ENCODE assay signal across 20 cellular contexts in the genomic region with DNA sequence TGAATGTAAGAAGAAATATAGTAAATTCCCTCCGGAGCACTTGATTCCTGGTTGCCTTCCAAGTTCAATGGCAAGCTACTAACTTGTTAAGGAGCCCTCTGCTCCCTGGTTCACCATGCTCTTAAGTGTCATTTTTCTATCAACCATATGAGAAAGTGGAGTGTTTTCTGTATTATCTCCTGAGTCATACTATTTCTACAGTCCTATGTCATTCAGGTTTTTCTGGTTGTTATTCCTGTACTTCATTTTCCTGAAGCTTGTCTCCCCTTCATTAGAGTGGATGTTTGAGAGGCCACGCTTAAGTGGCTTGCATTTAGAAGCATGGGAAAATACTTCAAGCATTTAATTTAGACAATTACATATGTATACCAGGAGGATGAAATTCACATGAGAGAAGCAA. TPM values are rescaled to one million over a fixed set of nuclear protein-coding genes. Genes with fewer than 3 reads are reported as not detected.
A peak's percentile ranks its signal among the peaks of the same experiment; 100 is the strongest.
DNase-seq lines count a peak whose midpoint lies in the region; ATAC-seq and TF ChIP-seq lines count a peak whose summit lies in the region.
"Had no signal": no experiment of that assay in that cellular context is flagged by ENCODE, and none has a peak within 500 bp of the region (broad histone marks: within the 10 kb centered on the region; RNA-seq: fewer than 3 reads in every experiment).

No MANE protein-coding gene starts in this region.

- no peaks in the 10 kb centered on the region for H3K27me3 Mint-ChIP-seq in type B pancreatic cell
- no peaks in the 10 kb centered on the region for H3K27me3 Mint-ChIP-seq in CD4-positive, alpha-beta memory T cell
- H3K27me3 Mint-ChIP-seq: IgD-negative memory B cell, T-cell had no signal

- no peak overlapping the region for H3K4me3 ChIP-seq in left lung
- H3K4me3 ChIP-seq in CD4-positive, alpha-beta memory T cell (ENCODE audit: low read length in 2 of 2), result no peak overlapping the region
- H3K4me3 ChIP-seq: BLaER1 treated with 17β-estradiol and CSF1 and Interleukin-3, amounts not matched to agents 10 nM and 100 nM; SK-N-MC had no signal

- DNase-seq in NCI-H2107 (lab: John Stamatoyannopoulos, UW), result peak; percentile 1
- DNase-seq in NCI-H2107 treated with DMSO at 0.1 percent for 48 hours (lab: John Stamatoyannopoulos, UW; ENCODE audit: unreplicated experiment), result no peak
- DNase-seq in OCI-M1 (lab: John Stamatoyannopoulos, UW), result peak; percentile 35
- DNase-seq in left lung, result no peak
- DNase-seq in type B pancreatic cell (ENCODE audit: extremely low spot score, unreplicated experiment), result no peak
- DNase-seq in activated effector memory CD4-positive, alpha-beta T cell treated with Interleukin-2 at 50 U/mL for 16 hours, result no peak
- no peak for DNase-seq in CD4-positive, alpha-beta memory T cell
- DNase-seq: NCI-H2081 treated with DMSO at 0.1 percent for 48 hours; NCI-H526 treated with DMSO at 0.1 percent for 48 hours; NK-92 treated with Interleukin-12 subunit alpha and Interleukin-12 subunit beta, amount 100 ng/mL, for 24 hours; T-cell had no signal

- no peaks in the 10 kb centered on the region for H3K4me1 ChIP-seq in left lung
- H3K4me1 ChIP-seq in CD4-positive, alpha-beta memory T cell (ENCODE audit: insufficient read depth, low read length), result no peaks in the 10 kb centered on the region
- H3K4me1 ChIP-seq: BLaER1 treated with 17β-estradiol and CSF1 and Interleukin-3, amounts not matched to agents 10 nM and 100 nM had no signal

- H3K27me3 ChIP-seq in left lung, result no peaks in the 10 kb centered on the region
- no peaks in the 10 kb centered on the region for H3K27me3 ChIP-seq in CD4-positive, alpha-beta memory T cell (ENCODE audit: insufficient read depth, low read length)
- H3K27me3 ChIP-seq: BLaER1 treated with 17β-estradiol and CSF1 and Interleukin-3, amounts not matched to agents 10 nM and 100 nM had no signal

- ATAC-seq in left lung, result peak; percentile 73
- no peak for ATAC-seq in GM21723 (IDR thresholded peaks at IDR 0.05; ENCODE audit: unreplicated experiment)
- ATAC-seq: HCT116, Right ventricle myocardium inferior, T-cell had no signal

- peak overlapping the region; percentile 35 for H3K4me3 Mint-ChIP-seq in type B pancreatic cell
- no peak overlapping the region for H3K4me3 Mint-ChIP-seq in CD4-positive, alpha-beta memory T cell
- H3K4me3 Mint-ChIP-seq: IgD-negative memory B cell, T-cell had no signal

- POLR2A ChIA-PET in CD4-positive, alpha-beta memory T cell (lab: Charles Lee; ENCODE audit: partially characterized antibody), result no interaction called here

- CTCF ChIA-PET in CD4-positive, alpha-beta memory T cell (lab: Charles Lee; ENCODE audit: partially characterized antibody), result no interaction called here

- H3K4me1 Mint-ChIP-seq in type B pancreatic cell (ENCODE audit: unreplicated experiment), result no peaks in the 10 kb centered on the region
- H3K4me1 Mint-ChIP-seq in CD4-positive, alpha-beta memory T cell, result no peaks in the 10 kb centered on the region
- H3K4me1 Mint-ChIP-seq: IgD-negative memory B cell, T-cell had no signal

- intact Hi-C loops in left lung (cut with DNase I), result no loop called here
- intact Hi-C loops in CD4-positive, alpha-beta memory T cell (cut with micrococcal nuclease), result no loop called here

- no peaks in the 10 kb centered on the region for H3K9me3 Mint-ChIP-seq in type B pancreatic cell
- peaks cover 0 to 3% (median under 1%) of the 10 kb centered on the region in 8 donors for H3K9me3 Mint-ChIP-seq in CD4-positive, alpha-beta memory T cell
- H3K9me3 Mint-ChIP-seq: T-cell had no signal

- H3K27ac Mint-ChIP-seq in type B pancreatic cell, result peak overlapping the region; percentile 70
- no peak overlapping the region for H3K27ac Mint-ChIP-seq in CD4-positive, alpha-beta memory T cell
- H3K27ac Mint-ChIP-seq: IgD-negative memory B cell, T-cell had no signal

- TF ChIP-seq CTCF in left lung (IDR thresholded peaks at IDR 0.05) (no peak), type B pancreatic cell (conservative IDR thresholded peaks at IDR 0.05) (no peak)

- H3K27ac ChIP-seq in left lung, result no peak overlapping the region
- no peak overlapping the region for H3K27ac ChIP-seq in CD4-positive, alpha-beta memory T cell (ENCODE audit: low read depth, low read length)
- H3K27ac ChIP-seq: 22Rv1; BLaER1 treated with 17β-estradiol and CSF1 and Interleukin-3, amounts not matched to agents 10 nM and 100 nM; SK-N-MC had no signal

- H3K9me3 ChIP-seq in left lung, result no peaks in the 10 kb centered on the region
- H3K9me3 ChIP-seq in CD4-positive, alpha-beta memory T cell (ENCODE audit: control insufficient read depth in 1 of 2, low read length in 2 of 2), result no peaks in the 10 kb centered on the region
- H3K9me3 ChIP-seq: BLaER1 treated with 17β-estradiol and CSF1 and Interleukin-3, amounts not matched to agents 10 nM and 100 nM had no signal

- no peaks in the 10 kb centered on the region for H3K36me3 ChIP-seq in left lung
- no peaks in the 10 kb centered on the region for H3K36me3 ChIP-seq in CD4-positive, alpha-beta memory T cell (ENCODE audit: insufficient read depth, low read length)
- H3K36me3 ChIP-seq: BLaER1 treated with 17β-estradiol and CSF1 and Interleukin-3, amounts not matched to agents 10 nM and 100 nM had no signal

- H3K36me3 Mint-ChIP-seq in type B pancreatic cell, result no peaks in the 10 kb centered on the region
- H3K36me3 Mint-ChIP-seq in CD4-positive, alpha-beta memory T cell, result no peaks in the 10 kb centered on the region
- H3K36me3 Mint-ChIP-seq: T-cell had no signal

RNA-seq across cellular contexts. Expression of a gene that starts 14.7 kb away (rescaled TPM):
- total RNA-seq in left lung (under 1 TPM in 1 of 2 donors, not detected in 1; 0.92 TPM), type B pancreatic cell (ENCODE audit: low replicate concordance) (2.4 and 16.6 TPM in 2 replicates)
- under 1 TPM in 1 of 2 experiments, not detected in 1; 0.96 TPM for total RNA-seq in CD4-positive, alpha-beta memory T cell
- polyA plus RNA-seq in CD4-positive, alpha-beta memory T cell, result not detected
- total RNA-seq: HT1080, LHCN-M2 had no signal
- polyA plus RNA-seq: IgD-negative memory B cell had no signal

Comparison
In these comparisons a context has a peak if more than half of its experiments do, and no peak if none do; other contexts are left out.
1. DNase-seq: peak in NCI-H2107 (single experiment) and OCI-M1 (single experiment); none in NCI-H2107 treated with DMSO at 0.1 percent for 48 hours (single experiment), left lung (0 of 2), type B pancreatic cell (single experiment), activated effector memory CD4-positive, alpha-beta T cell treated with Interleukin-2 at 50 U/mL for 16 hours (single experiment) and CD4-positive, alpha-beta memory T cell (0 of 5).